In the genomic region with DNA sequence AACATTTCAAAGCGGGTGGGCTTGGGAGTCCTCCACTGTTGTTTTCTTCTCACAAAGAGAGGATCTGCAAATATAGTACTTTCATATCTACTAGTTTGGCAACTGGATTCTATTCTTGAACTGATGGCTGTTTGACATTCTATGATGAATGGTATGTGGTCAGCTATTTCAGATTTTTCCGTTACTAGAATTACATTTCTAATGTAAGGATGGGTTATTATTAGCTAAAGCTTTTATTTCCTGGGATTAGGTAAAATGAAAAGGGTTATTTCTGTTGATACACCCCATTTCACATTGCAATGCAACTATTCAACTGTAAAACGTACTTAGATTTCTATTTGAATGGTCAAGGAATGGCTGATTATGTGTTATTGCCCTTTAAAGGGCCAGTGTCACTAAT, we compare ENCODE assay signal across 28 cellular contexts.
"Had no signal": no experiment of that assay in that cellular context is flagged by ENCODE, and none has a peak within 500 bp of the region (broad histone marks: within the 10 kb centered on the region; RNA-seq: fewer than 3 reads in every experiment).

No MANE protein-coding gene starts in this region.

- H3K4me1 ChIP-seq: esophagus squamous epithelium, prostate gland, sigmoid colon, spleen, testis, tibial artery had no signal

- H3K27ac ChIP-seq: coronary artery, esophagus squamous epithelium, neural progenitor cell, prostate gland, sigmoid colon, skin epidermis, spleen, testis, tibial artery had no signal

- H3K4me3 Mint-ChIP-seq: immature natural killer cell; memory B cell; naive B cell; natural killer cell treated with Interleukin-12 subunit alpha and Interleukin-12 subunit beta and Interleukin-15 and Interleukin-18, amount 100 ng/mL, for 72 hours; neural progenitor cell; stimulated activated memory B cell treated with anti-CD40 and anti-IgM and Interleukin-4, amounts not matched to agents 10 μg/mL and 1 μg/mL and 100 μg/mL, for 72 hours; type B pancreatic cell had no signal

- H3K27ac Mint-ChIP-seq: immature natural killer cell; memory B cell; naive B cell; natural killer cell treated with Interleukin-12 subunit alpha and Interleukin-12 subunit beta and Interleukin-15 and Interleukin-18, amount 100 ng/mL, for 72 hours; neural progenitor cell; stimulated activated memory B cell treated with anti-CD40 and anti-IgM and Interleukin-4, amounts not matched to agents 10 μg/mL and 1 μg/mL and 100 μg/mL, for 72 hours; type B pancreatic cell had no signal

- H3K9ac ChIP-seq: neural progenitor cell had no signal

- H3K36me3 ChIP-seq: esophagus squamous epithelium, neural progenitor cell, prostate gland, sigmoid colon, spleen, tibial artery had no signal

- FAIRE-seq: endometrium, frontal cortex had no signal

- DNase-seq: dermis blood vessel endothelial cell; effector memory CD4-positive, alpha-beta T cell; erythroblast; esophagus squamous epithelium; hypothalamus; immature natural killer cell; islet precursor cell; naive B cell; nucleus accumbens; right cardiac atrium; sigmoid colon; spleen; stimulated activated CD4-positive, alpha-beta T cell treated with anti-CD3 and anti-CD28 coated beads, Interleukin-4, amount 100 ng/mL, for 4 hours; stimulated activated naive CD8-positive, alpha-beta T cell treated with anti-CD3 and anti-CD28 coated beads, Interleukin-15, Interleukin-2, amounts not matched to agents 100 U/mL and 50 U/mL, for 24 hours; substantia nigra; testis; tibial artery had no signal

- ATAC-seq: natural killer cell treated with Interleukin-12 subunit alpha and Interleukin-12 subunit beta and Interleukin-15 and Interleukin-18, amount 100 ng/mL, for 72 hours; right cardiac atrium; stimulated activated memory B cell treated with anti-CD40 and anti-IgM and Interleukin-4, amounts not matched to agents 10 μg/mL and 1 μg/mL and 100 μg/mL, for 72 hours; stimulated activated naive CD8-positive, alpha-beta T cell treated with anti-CD3 and anti-CD28 coated beads, Interleukin-15, Interleukin-2, amounts not matched to agents 100 U/mL and 50 U/mL, for 24 hours had no signal

- H3K9me3 Mint-ChIP-seq: memory B cell; stimulated activated memory B cell treated with anti-CD40 and anti-IgM and Interleukin-4, amounts not matched to agents 10 μg/mL and 1 μg/mL and 100 μg/mL, for 72 hours; type B pancreatic cell had no signal

- H3K4me1 Mint-ChIP-seq: immature natural killer cell; memory B cell; naive B cell; stimulated activated memory B cell treated with anti-CD40 and anti-IgM and Interleukin-4, amounts not matched to agents 10 μg/mL and 1 μg/mL and 100 μg/mL, for 72 hours had no signal

- H3K27me3 Mint-ChIP-seq: memory B cell; naive B cell; natural killer cell treated with Interleukin-12 subunit alpha and Interleukin-12 subunit beta and Interleukin-15 and Interleukin-18, amount 100 ng/mL, for 72 hours; stimulated activated memory B cell treated with anti-CD40 and anti-IgM and Interleukin-4, amounts not matched to agents 10 μg/mL and 1 μg/mL and 100 μg/mL, for 72 hours; type B pancreatic cell had no signal

- H3K4me3 ChIP-seq: coronary artery, esophagus squamous epithelium, lung, neural progenitor cell, prostate gland, sigmoid colon, skin epidermis, spleen, testis, tibial artery had no signal

- H3K9me3 ChIP-seq: esophagus squamous epithelium, prostate gland, sigmoid colon, spleen, testis, tibial artery had no signal

- H3K36me3 Mint-ChIP-seq: memory B cell; naive B cell; natural killer cell treated with Interleukin-12 subunit alpha and Interleukin-12 subunit beta and Interleukin-15 and Interleukin-18, amount 100 ng/mL, for 72 hours; stimulated activated memory B cell treated with anti-CD40 and anti-IgM and Interleukin-4, amounts not matched to agents 10 μg/mL and 1 μg/mL and 100 μg/mL, for 72 hours; type B pancreatic cell had no signal

- H3K27me3 ChIP-seq: esophagus squamous epithelium, neural progenitor cell, sigmoid colon, spleen, testis, tibial artery had no signal
